Comparison of ENCODE assay signal across 11 cellular contexts in genomic region chr4:82423245-82424054, GRCh38. TPM values are rescaled to one million over a fixed set of nuclear protein-coding genes. Genes with fewer than 3 reads are reported as not detected.
DNase-seq lines count a peak whose midpoint lies in the region; ATAC-seq and TF ChIP-seq lines count a peak whose summit lies in the region.
"Had no signal": no experiment of that assay in that cellular context is flagged by ENCODE, and none has a peak within 500 bp of the region (broad histone marks: within the 10 kb centered on the region; RNA-seq: fewer than 3 reads in every experiment).

No MANE protein-coding gene starts in this region.

- intact Hi-C loops in PC-3 (cut with micrococcal nuclease): loop anchor here (1.0 to 10.0 kb wide), 2 partner anchors 28 to 1399 kb away; no protein-coding TSS in a partner anchor

- no peaks in the 10 kb centered on the region for H3K9me3 Mint-ChIP-seq in activated T-cell treated with anti-CD3 and anti-CD28 coated beads, Interleukin-2, amount 50 U/mL, for 72 hours
- no peaks in the 10 kb centered on the region for H3K9me3 Mint-ChIP-seq in endothelial cell (ENCODE audit: unreplicated experiment)
- no peaks in the 10 kb centered on the region for H3K9me3 Mint-ChIP-seq in stimulated activated naive B cell treated with anti-CD40 and anti-IgM and Interleukin-4, amounts not matched to agents 10 μg/mL and 1 μg/mL and 100 μg/mL, for 72 hours

- H3K27me3 Mint-ChIP-seq in activated T-cell treated with anti-CD3 and anti-CD28 coated beads, Interleukin-2, amount 50 U/mL, for 72 hours (ENCODE audit: low read depth): peaks cover under 1% of the 10 kb centered on the region
- peaks cover 4% of the 10 kb centered on the region for H3K27me3 Mint-ChIP-seq in endothelial cell (ENCODE audit: unreplicated experiment)
- no peaks in the 10 kb centered on the region for H3K27me3 Mint-ChIP-seq in stimulated activated naive B cell treated with anti-CD40 and anti-IgM and Interleukin-4, amounts not matched to agents 10 μg/mL and 1 μg/mL and 100 μg/mL, for 72 hours

- no TSS peak for BruUV-seq in PC-3 (replicated peaks; lab: Mats Ljungman, UMichigan)

- peaks cover 22 to 54% of the 10 kb centered on the region in 2 donors for H3K36me3 Mint-ChIP-seq in activated T-cell treated with anti-CD3 and anti-CD28 coated beads, Interleukin-2, amount 50 U/mL, for 72 hours (ENCODE audit: insufficient read depth in 2 of 2)
- H3K36me3 Mint-ChIP-seq in endothelial cell (ENCODE audit: low read depth, unreplicated experiment): peaks cover 52% of the 10 kb centered on the region
- peaks cover 44 to 61% of the 10 kb centered on the region in 2 donors for H3K36me3 Mint-ChIP-seq in stimulated activated naive B cell treated with anti-CD40 and anti-IgM and Interleukin-4, amounts not matched to agents 10 μg/mL and 1 μg/mL and 100 μg/mL, for 72 hours

- H3K9ac ChIP-seq in PC-3 (ENCODE audit: low read length): no peak overlapping the region

- H2AFZ ChIP-seq in PC-3 (ENCODE audit: low read length): no peak overlapping the region

- no peaks in the 10 kb centered on the region for H3K9me3 ChIP-seq in PC-3 (ENCODE audit: low read length)
- H3K9me3 ChIP-seq: gastroesophageal sphincter had no signal

- POLR2A ChIA-PET in PC-3 (lab: Charles Lee; ENCODE audit: unreplicated experiment): interaction anchor here (0.7 kb wide), 1 partner anchor 63 kb away, joined by 8 read pairs; no protein-coding TSS in a partner anchor

- H3K27me3 ChIP-seq in PC-3 (ENCODE audit: low read length): no peaks in the 10 kb centered on the region
- H3K27me3 ChIP-seq: gastroesophageal sphincter had no signal

- H3K4me3 Mint-ChIP-seq in activated T-cell treated with anti-CD3 and anti-CD28 coated beads, Interleukin-2, amount 50 U/mL, for 72 hours: no peak overlapping the region
- H3K4me3 Mint-ChIP-seq in endothelial cell (ENCODE audit: unreplicated experiment): peak overlapping the region; percentile 70
- no peak overlapping the region for H3K4me3 Mint-ChIP-seq in stimulated activated naive B cell treated with anti-CD40 and anti-IgM and Interleukin-4, amounts not matched to agents 10 μg/mL and 1 μg/mL and 100 μg/mL, for 72 hours

- peaks cover 19% of the 10 kb centered on the region for H3F3A ChIP-seq in PC-3 (ENCODE audit: low read length, unreplicated experiment)

- TF ChIP-seq CTCF in PC-3 (conservative IDR thresholded peaks at IDR 0.05; ENCODE audit: low read depth, low read length) (no peak), endothelial cell (IDR thresholded peaks at IDR 0.05; ENCODE audit: unreplicated experiment) (no peak)

- H3K4me2 ChIP-seq in PC-3 (ENCODE audit: low read length): peak overlapping the region; percentile 93

- peak; percentile 24 to 30 for ATAC-seq in activated T-cell treated with anti-CD3 and anti-CD28 coated beads, Interleukin-2, amount 50 U/mL, for 72 hours (replicated peaks in 1 of 2)
- ATAC-seq in PC-3: peak; percentile 80
- ATAC-seq in stimulated activated naive B cell treated with anti-CD40 and anti-IgM and Interleukin-4, amounts not matched to agents 10 μg/mL and 1 μg/mL and 100 μg/mL, for 72 hours (replicated peaks): peak in 1 of 2 donors; percentile 31
- no peak for ATAC-seq in GM19328 (IDR thresholded peaks at IDR 0.05; ENCODE audit: unreplicated experiment)
- ATAC-seq: gastroesophageal sphincter had no signal

- peaks cover 38% of the 10 kb centered on the region for H3K79me2 ChIP-seq in PC-3 (ENCODE audit: low read length)

- peak overlapping the region; percentile 40 for H3K4me3 ChIP-seq in PC-3 (ENCODE audit: low read length)
- H3K4me3 ChIP-seq: gastroesophageal sphincter had no signal

- peak overlapping the region; percentile 61 for H3K27ac ChIP-seq in PC-3 (ENCODE audit: low read length)
- H3K27ac ChIP-seq: gastroesophageal sphincter had no signal

- DNase-seq in activated T-cell treated with anti-CD3 and anti-CD28 coated beads, Interleukin-2, amount 50 U/mL, for 72 hours: no peak
- no peak for DNase-seq in activated T-cell treated with anti-CD3 and anti-CD28 coated beads, Interleukin-2, amount 50 U/mL, for 48 hours
- DNase-seq in PC-3 (peak; percentile 87), endothelial cell (ENCODE audit: low spot score) (no peak), foreskin melanocyte (no peak), putamen (ENCODE audit: low spot score) (no peak)
- no peak for DNase-seq in stimulated activated naive B cell treated with anti-CD40 and anti-IgM and Interleukin-4, amounts not matched to agents 10 μg/mL and 1 μg/mL and 100 μg/mL, for 72 hours
- DNase-seq: anterior cingulate cortex, NCI-H524 had no signal

- peaks cover 40% of the 10 kb centered on the region for H3K4me1 ChIP-seq in PC-3 (ENCODE audit: insufficient read depth, low read length)

- H4K20me1 ChIP-seq in PC-3 (ENCODE audit: low read length): peaks cover 51% of the 10 kb centered on the region

- H3K9me2 ChIP-seq in PC-3 (replicated peaks; ENCODE audit: low read length): no peaks in the 10 kb centered on the region

- H3K27ac Mint-ChIP-seq in activated T-cell treated with anti-CD3 and anti-CD28 coated beads, Interleukin-2, amount 50 U/mL, for 72 hours: peak overlapping the region; percentile 92
- no peak overlapping the region for H3K27ac Mint-ChIP-seq in endothelial cell (ENCODE audit: unreplicated experiment)
- peak overlapping the region; percentile 31 for H3K27ac Mint-ChIP-seq in stimulated activated naive B cell treated with anti-CD40 and anti-IgM and Interleukin-4, amounts not matched to agents 10 μg/mL and 1 μg/mL and 100 μg/mL, for 72 hours

- CTCF ChIA-PET in PC-3 (lab: Charles Lee): interaction anchor here (1.0 kb wide), 1 partner anchor 43 kb away, joined by 3 read pairs; no protein-coding TSS in a partner anchor

- H3K4me1 Mint-ChIP-seq in activated T-cell treated with anti-CD3 and anti-CD28 coated beads, Interleukin-2, amount 50 U/mL, for 72 hours (ENCODE audit: low read depth): peaks cover 46% of the 10 kb centered on the region
- H3K4me1 Mint-ChIP-seq in endothelial cell (ENCODE audit: unreplicated experiment): peaks cover 31% of the 10 kb centered on the region
- H3K4me1 Mint-ChIP-seq in stimulated activated naive B cell treated with anti-CD40 and anti-IgM and Interleukin-4, amounts not matched to agents 10 μg/mL and 1 μg/mL and 100 μg/mL, for 72 hours: peaks cover 26 to 48% of the 10 kb centered on the region in 2 donors

- peaks cover 45% of the 10 kb centered on the region for H3K36me3 ChIP-seq in PC-3 (ENCODE audit: low read depth, low read length)

RNA-seq across cellular contexts. Expression of gene HNRNPDL, which starts 6.8 kb away (rescaled TPM):
- 100 to 1,000 TPM; 222 to 262 TPM for total RNA-seq in activated T-cell treated with anti-CD3 and anti-CD28 coated beads, Interleukin-2, amount 50 U/mL, for 72 hours
- total RNA-seq in PC-3 (2014; rRNA removed): 207 and 215 TPM in 2 replicates
- total RNA-seq in endothelial cell (ENCODE audit: unreplicated experiment): 374 TPM

RNA-seq across cellular contexts. Expression of gene ENOPH1, which starts 6.9 kb away (rescaled TPM):
- total RNA-seq in activated T-cell treated with anti-CD3 and anti-CD28 coated beads, Interleukin-2, amount 50 U/mL, for 72 hours: 10 to 100 TPM; 57.0 to 67.8 TPM
- 32.0 and 37.5 TPM in 2 replicates for total RNA-seq in PC-3 (2014; rRNA removed)
- total RNA-seq in endothelial cell (ENCODE audit: unreplicated experiment): 37.1 TPM

RNA-seq across cellular contexts. Expression of gene HNRNPD, which starts 49.7 kb away (rescaled TPM):
- 100 to 1,000 TPM; 255 to 265 TPM for total RNA-seq in activated T-cell treated with anti-CD3 and anti-CD28 coated beads, Interleukin-2, amount 50 U/mL, for 72 hours
- total RNA-seq in PC-3 (2014; rRNA removed) (86.4 and 136 TPM in 2 replicates), endothelial cell (ENCODE audit: unreplicated experiment) (353 TPM)
